8 cellular contexts compared by ENCODE assay signal in genomic region chr20:18287546-18287914, GRCh38. TPM values are rescaled to one million over a fixed set of nuclear protein-coding genes. Genes with fewer than 3 reads are reported as not detected.
DNase-seq lines count a peak whose midpoint lies in the region; ATAC-seq and TF ChIP-seq lines count a peak whose summit lies in the region.

No MANE protein-coding gene starts in this region.

- H3K9me3 Mint-ChIP-seq in CD4-positive, alpha-beta T cell: peaks cover 10% of the 10 kb centered on the region
- H3K9me3 Mint-ChIP-seq in natural killer cell treated with Interleukin-12 subunit alpha and Interleukin-12 subunit beta and Interleukin-15 and Interleukin-18, amount 100 ng/mL, for 72 hours: peaks cover 7% of the 10 kb centered on the region

- H3K4me3 ChIP-seq in Karpas-422 (ENCODE audit: low read length): peak overlapping the region; percentile 93
- H3K4me3 ChIP-seq in duodenal mucosa (ENCODE audit: low read depth in 1 of 2, low read length in 2 of 2): peak overlapping the region; percentile 97 to 98

- H3K4me1 ChIP-seq in Karpas-422 (ENCODE audit: low read length): peaks cover 20% of the 10 kb centered on the region
- H3K4me1 ChIP-seq in duodenal mucosa (ENCODE audit: control insufficient read depth in 1 of 2, insufficient read depth in 2 of 2, low read length in 2 of 2): peaks cover 5 to 9% of the 10 kb centered on the region in 2 donors

- H3K36me3 ChIP-seq in Karpas-422 (ENCODE audit: insufficient read depth, low read length) (no peaks in the 10 kb centered on the region), duodenal mucosa (ENCODE audit: control insufficient read depth in 1 of 2, insufficient read depth in 2 of 2, low read length in 2 of 2) (peaks cover 0 to 7% of the 10 kb centered on the region in 2 donors)

- peaks cover 56% of the 10 kb centered on the region for H3K36me3 Mint-ChIP-seq in CD4-positive, alpha-beta T cell (ENCODE audit: low read depth)
- H3K36me3 Mint-ChIP-seq in natural killer cell treated with Interleukin-12 subunit alpha and Interleukin-12 subunit beta and Interleukin-15 and Interleukin-18, amount 100 ng/mL, for 72 hours: peaks cover 26% of the 10 kb centered on the region

- peak in 1 of 10 experiments; percentile 7 for DNase-seq in CD4-positive, alpha-beta T cell
- DNase-seq in Karpas-422 (no peak), cerebellum (ENCODE audit: low spot score) (no peak)
- DNase-seq in natural killer cell treated with Interleukin-12 subunit alpha and Interleukin-12 subunit beta and Interleukin-15 and Interleukin-18, amount 100 ng/mL, for 72 hours (ENCODE audit: low spot score): no peak
- no peak for DNase-seq in activated effector memory CD4-positive, alpha-beta T cell treated with anti-CD3 and anti-CD28 coated beads, Interleukin-2, amount 50 U/mL, for 16 hours

- ATAC-seq in CD4-positive, alpha-beta T cell (ENCODE audit: poor library complexity): peak; percentile 1
- ATAC-seq in natural killer cell treated with Interleukin-12 subunit alpha and Interleukin-12 subunit beta and Interleukin-15 and Interleukin-18, amount 100 ng/mL, for 72 hours: no peak
- no peak for ATAC-seq in HG02938 (IDR thresholded peaks at IDR 0.05; ENCODE audit: unreplicated experiment)
- no peak for ATAC-seq in HG02981 (IDR thresholded peaks at IDR 0.05; ENCODE audit: unreplicated experiment)

- POLR2A ChIA-PET in CD4-positive, alpha-beta T cell (lab: Charles Lee): interaction anchor here (0.5 to 2.7 kb wide), 18 partner anchors 8 to 1766 kb away, joined by 3 to 52 read pairs (median 4); partner anchors contain the start of genes DSTN, DZANK1, KAT14 and MGME1

- H3K4me2 ChIP-seq in Karpas-422 (ENCODE audit: low read depth, low read length, poor library complexity, severe bottlenecking): peak overlapping the region; percentile 95

- H2AFZ ChIP-seq in Karpas-422 (ENCODE audit: low read length): peak overlapping the region; percentile 97

- TF ChIP-seq CTCF in CD4-positive, alpha-beta T cell (IDR thresholded peaks at IDR 0.05): no peak

- H3K79me2 ChIP-seq in Karpas-422 (ENCODE audit: low read length): peaks cover 27% of the 10 kb centered on the region

- H3K27ac ChIP-seq in CD4-positive, alpha-beta T cell (ENCODE audit: low read depth, low read length): peak overlapping the region; percentile 95
- H3K27ac ChIP-seq in Karpas-422 (ENCODE audit: low read length) (no peak overlapping the region), duodenal mucosa (ENCODE audit: low read depth, low read length) (peak overlapping the region; percentile 94)

- H3K27me3 Mint-ChIP-seq in CD4-positive, alpha-beta T cell: peaks cover 29% of the 10 kb centered on the region
- peaks cover 23 to 39% of the 10 kb centered on the region in 2 donors for H3K27me3 Mint-ChIP-seq in natural killer cell treated with Interleukin-12 subunit alpha and Interleukin-12 subunit beta and Interleukin-15 and Interleukin-18, amount 100 ng/mL, for 72 hours

- peak overlapping the region; percentile 98 for H3K27ac Mint-ChIP-seq in CD4-positive, alpha-beta T cell
- peak overlapping the region; percentile 97 for H3K27ac Mint-ChIP-seq in natural killer cell treated with Interleukin-12 subunit alpha and Interleukin-12 subunit beta and Interleukin-15 and Interleukin-18, amount 100 ng/mL, for 72 hours

- H3K9ac ChIP-seq in Karpas-422 (ENCODE audit: low read length) (peak overlapping the region; percentile 85), duodenal mucosa (ENCODE audit: low read depth in 1 of 2, low read length in 2 of 2) (peak overlapping the region; percentile 86 to 88)

- intact Hi-C loops in CD4-positive, alpha-beta T cell (cut with DNase I, micrococcal nuclease): loop anchor here in 1 of 2 experiments (2.0 to 10.0 kb wide), 6 partner anchors 147 to 1767 kb away; partner anchors contain the start of genes CFAP61, CRNKL1, NAA20 and SMIM26

- H3K9me3 ChIP-seq in CD4-positive, alpha-beta T cell (ENCODE audit: control insufficient read depth, low read length): peaks cover 19% of the 10 kb centered on the region
- H3K9me3 ChIP-seq in Karpas-422 (ENCODE audit: low read length) (no peaks in the 10 kb centered on the region; the same call in 1 of the 2 replicates), duodenal mucosa (ENCODE audit: control insufficient read depth in 1 of 2, low read length in 2 of 2) (peaks cover 8 to 9% of the 10 kb centered on the region in 2 donors)

- no peaks in the 10 kb centered on the region for H3K9me2 ChIP-seq in Karpas-422 (replicated peaks; ENCODE audit: insufficient read depth, low read length)

- CTCF ChIA-PET in CD4-positive, alpha-beta T cell (lab: Charles Lee): interaction anchor here (1.6 kb wide), 1 partner anchor 605 kb away, joined by 9 read pairs; the partner anchor contains the start of gene RRBP1

- H3K4me1 Mint-ChIP-seq in CD4-positive, alpha-beta T cell (ENCODE audit: low read depth): peaks cover 45% of the 10 kb centered on the region
- H3K4me1 Mint-ChIP-seq in natural killer cell treated with Interleukin-12 subunit alpha and Interleukin-12 subunit beta and Interleukin-15 and Interleukin-18, amount 100 ng/mL, for 72 hours (ENCODE audit: low read depth in 2 of 2): peaks cover 16 to 27% of the 10 kb centered on the region in 2 donors

- no peaks in the 10 kb centered on the region for H4K20me1 ChIP-seq in Karpas-422 (ENCODE audit: insufficient read depth, low read depth, low read length)

- peaks cover 17% of the 10 kb centered on the region for H3K27me3 ChIP-seq in CD4-positive, alpha-beta T cell (ENCODE audit: control insufficient read depth, insufficient read depth, low read length)
- H3K27me3 ChIP-seq in Karpas-422 (ENCODE audit: low read length): no peaks in the 10 kb centered on the region
- H3K27me3 ChIP-seq in duodenal mucosa (ENCODE audit: control insufficient read depth in 1 of 2, insufficient read depth in 2 of 2, low read length in 2 of 2): peaks cover 0 to 6% of the 10 kb centered on the region in 2 donors

- H3K4me3 Mint-ChIP-seq in CD4-positive, alpha-beta T cell: peak overlapping the region; percentile 96
- H3K4me3 Mint-ChIP-seq in natural killer cell treated with Interleukin-12 subunit alpha and Interleukin-12 subunit beta and Interleukin-15 and Interleukin-18, amount 100 ng/mL, for 72 hours: peak overlapping the region; percentile 96

RNA-seq across cellular contexts. Expression of gene ZNF133, which starts 0.8 kb away (rescaled TPM):
- 1 to 10 TPM; 3.3 to 4.1 TPM for total RNA-seq in CD4-positive, alpha-beta T cell
- 15.2 and 19.5 TPM in 2 replicates for total RNA-seq in Karpas-422 (2014; rRNA removed; shearing (Covaris generic); ENCODE audit: low replicate concordance)
- total RNA-seq in natural killer cell treated with Interleukin-12 subunit alpha and Interleukin-12 subunit beta and Interleukin-15 and Interleukin-18, amount 100 ng/mL, for 72 hours: 10 to 100 TPM in 1 of 2 donors, 1 to 10 TPM in 1; 6.6 to 11.2 TPM
- total RNA-seq in cerebellum: 20.9 TPM
